In the genomic region with DNA sequence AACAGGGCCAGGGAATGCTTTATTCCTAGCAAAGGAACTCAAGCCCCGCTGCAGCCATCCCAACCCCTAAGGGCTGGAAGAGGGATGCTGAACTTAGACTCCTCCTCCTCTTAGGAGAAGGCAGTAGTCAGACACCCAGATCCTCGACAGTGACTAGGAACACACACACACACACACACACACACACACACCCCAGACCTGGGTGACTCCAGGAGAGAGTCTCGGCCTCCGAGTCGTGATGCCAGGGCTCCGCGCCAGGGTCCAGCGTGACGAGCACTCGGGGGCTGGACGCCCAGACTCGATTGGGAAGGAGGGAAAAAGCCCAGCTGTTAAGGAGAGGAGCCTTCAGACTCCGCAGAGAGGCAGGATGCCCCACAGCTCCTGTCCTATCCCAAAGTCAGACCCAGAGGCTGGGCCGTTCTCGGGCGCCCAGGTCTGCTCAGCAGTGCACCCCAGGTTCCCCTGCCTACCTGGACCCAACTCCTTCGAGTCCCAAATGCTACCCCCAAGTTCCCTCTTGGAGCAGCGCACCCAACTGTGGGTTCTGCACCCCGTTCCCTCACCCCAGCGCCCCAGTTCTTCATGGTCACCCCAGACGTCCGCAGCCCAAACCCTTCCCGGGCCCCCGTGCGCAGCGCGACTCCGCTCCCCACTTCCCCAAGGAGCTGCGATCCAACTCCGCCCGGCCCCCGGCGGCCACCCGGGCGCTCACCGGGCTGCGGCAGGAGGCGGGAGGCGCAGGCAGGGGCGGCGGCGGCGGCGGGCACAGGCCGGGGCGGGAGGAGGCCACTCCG, we compare ENCODE assay signal across 8 cellular contexts. TPM values are rescaled to one million over a fixed set of nuclear protein-coding genes. Genes with fewer than 3 reads are reported as not detected.
DNase-seq lines count a peak whose midpoint lies in the region; ATAC-seq and TF ChIP-seq lines count a peak whose summit lies in the region.

No MANE protein-coding gene starts in this region.

- peak; percentile 18 for DNase-seq in NCI-H2029 (lab: John Stamatoyannopoulos, UW)
- no peak for DNase-seq in NCI-H2029 treated with DMSO at 0.1 percent for 48 hours (lab: John Stamatoyannopoulos, UW)
- peak; percentile 31 for DNase-seq in HT1080 (ENCODE audit: low read depth)
- DNase-seq in activated naive CD8-positive, alpha-beta T cell treated with anti-CD3 and anti-CD28 coated beads, Interleukin-2, amount 50 U/mL, for 24 hours, result no peak
- peak; percentile 68 for DNase-seq in hepatocyte (ENCODE audit: low spot score)
- DNase-seq in sciatic nerve (ENCODE audit: low spot score), result peak; percentile 82
- no peak for DNase-seq in NCI-H187 (lab: John Stamatoyannopoulos, UW)
- no peak for DNase-seq in stimulated activated CD4-positive, alpha-beta T cell treated with anti-CD3 and anti-CD28 coated beads, Interleukin-2, amount 100 ng/mL, for 24 hours

- H3K79me2 ChIP-seq in hepatocyte, result peaks cover 23% of the 10 kb centered on the region

- H3K4me2 ChIP-seq in hepatocyte, result peak overlapping the region; percentile 73

- H3K27ac ChIP-seq in hepatocyte, result peak overlapping the region; percentile 92

- TF ChIP-seq CTCF in hepatocyte (IDR thresholded peaks at IDR 0.05; ENCODE audit: poor library complexity), result no peak

- no peaks in the 10 kb centered on the region for H3K9me3 ChIP-seq in hepatocyte (ENCODE audit: low read depth)

- H3K4me3 Mint-ChIP-seq in activated naive CD8-positive, alpha-beta T cell treated with anti-CD3 and anti-CD28 coated beads, Interleukin-2, amount 50 U/mL, for 24 hours, result peak overlapping the region; percentile 85

- H3K36me3 ChIP-seq in hepatocyte (replicated peaks; ENCODE audit: insufficient read depth, low read depth), result no peaks in the 10 kb centered on the region

- no peaks in the 10 kb centered on the region for H3K9me2 ChIP-seq in hepatocyte (replicated peaks; ENCODE audit: insufficient read depth)

- WGBS in hepatocyte (ENCODE audit: low lambda C conversion rate, missing lambda C conversion rate), result under 1% methylated on average over 30 of the region's 47 CpGs

- peaks cover 48% of the 10 kb centered on the region for H3K4me1 Mint-ChIP-seq in activated naive CD8-positive, alpha-beta T cell treated with anti-CD3 and anti-CD28 coated beads, Interleukin-2, amount 50 U/mL, for 24 hours

- peak overlapping the region; percentile 58 for H3K4me3 ChIP-seq in hepatocyte

- H3K4me1 ChIP-seq in hepatocyte (ENCODE audit: insufficient read depth), result peaks cover 45% of the 10 kb centered on the region

- peak overlapping the region; percentile 80 for H3K27ac Mint-ChIP-seq in activated naive CD8-positive, alpha-beta T cell treated with anti-CD3 and anti-CD28 coated beads, Interleukin-2, amount 50 U/mL, for 24 hours

- no peak for ATAC-seq in activated naive CD8-positive, alpha-beta T cell treated with anti-CD3 and anti-CD28 coated beads, Interleukin-2, amount 50 U/mL, for 24 hours
- ATAC-seq in sciatic nerve, result no peak

- H2AFZ ChIP-seq in hepatocyte, result peak overlapping the region; percentile 3

- no peaks in the 10 kb centered on the region for H3K27me3 ChIP-seq in hepatocyte

- no peaks in the 10 kb centered on the region for H3K36me3 Mint-ChIP-seq in activated naive CD8-positive, alpha-beta T cell treated with anti-CD3 and anti-CD28 coated beads, Interleukin-2, amount 50 U/mL, for 24 hours (ENCODE audit: low read depth)

- H4K20me1 ChIP-seq in hepatocyte (ENCODE audit: insufficient read depth, poor library complexity, severe bottlenecking), result no peaks in the 10 kb centered on the region

- intact Hi-C loops in sciatic nerve (cut with DNase I), result no loop called here

- no peaks in the 10 kb centered on the region for H3K9me3 Mint-ChIP-seq in activated naive CD8-positive, alpha-beta T cell treated with anti-CD3 and anti-CD28 coated beads, Interleukin-2, amount 50 U/mL, for 24 hours

- peaks cover 11% of the 10 kb centered on the region for H3K27me3 Mint-ChIP-seq in activated naive CD8-positive, alpha-beta T cell treated with anti-CD3 and anti-CD28 coated beads, Interleukin-2, amount 50 U/mL, for 24 hours

RNA-seq across cellular contexts. Expression of a gene that starts 0.4 kb away (rescaled TPM):
- total RNA-seq in HT1080 (2014; rRNA removed; shearing (Covaris generic)), result 0.23 and 0.66 TPM in 2 replicates
- polyA plus RNA-seq in HT1080 (2015; cell fraction: cytosol; rRNA removed), result 0.77 and 1.9 TPM in 2 replicates
- 2.9 and 4.1 TPM in 2 replicates for polyA plus RNA-seq in HT1080 (2015; cell fraction: nucleus; rRNA removed)
- total RNA-seq in hepatocyte (33.9 and 41.8 TPM in 2 replicates), sciatic nerve (15.0 TPM)
- 13.8 and 15.9 TPM in 2 replicates for polyA plus RNA-seq in hepatocyte

RNA-seq across cellular contexts. Expression of a gene that starts 52.6 kb away (rescaled TPM):
- total RNA-seq in HT1080 (2014; rRNA removed; shearing (Covaris generic)), result 61.1 and 69.5 TPM in 2 replicates
- 40.8 and 44.3 TPM in 2 replicates for polyA plus RNA-seq in HT1080 (2015; cell fraction: cytosol; rRNA removed)
- 230 and 243 TPM in 2 replicates for polyA plus RNA-seq in HT1080 (2015; cell fraction: nucleus; rRNA removed)
- total RNA-seq in hepatocyte, result 7.6 and 11.9 TPM in 2 replicates
- polyA plus RNA-seq in hepatocyte, result 5.3 and 10.7 TPM in 2 replicates
- 0.67 TPM for total RNA-seq in sciatic nerve

Comparison
In these comparisons a context has a peak if more than half of its experiments do, and no peak if none do; other contexts are left out.
1. DNase-seq: peak in NCI-H2029 (single experiment), HT1080 (single experiment), hepatocyte (single experiment) and sciatic nerve (single experiment); none in NCI-H2029 treated with DMSO at 0.1 percent for 48 hours (single experiment), activated naive CD8-positive, alpha-beta T cell treated with anti-CD3 and anti-CD28 coated beads, Interleukin-2, amount 50 U/mL, for 24 hours (single experiment), NCI-H187 (0 of 2) and stimulated activated CD4-positive, alpha-beta T cell treated with anti-CD3 and anti-CD28 coated beads, Interleukin-2, amount 100 ng/mL, for 24 hours (0 of 2).